In the genomic region with DNA sequence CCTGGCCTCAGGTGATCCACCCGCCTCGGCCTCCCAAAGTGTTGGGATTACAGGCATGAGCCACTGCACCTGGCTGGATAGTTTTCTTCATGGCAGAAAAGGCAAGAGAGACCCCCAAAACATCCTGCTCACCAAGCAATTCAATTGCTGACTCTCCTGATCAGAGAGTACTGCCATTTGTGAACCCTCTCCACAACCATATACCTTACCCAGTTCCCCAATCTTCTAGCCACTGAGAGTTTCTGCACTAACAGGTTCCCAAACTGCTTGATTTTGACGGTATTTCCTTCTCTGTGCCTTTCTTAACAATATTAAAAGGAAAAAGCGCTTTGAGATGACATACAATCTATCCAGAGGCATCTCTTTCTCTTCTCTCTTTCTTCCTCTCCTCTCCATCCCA, we compare ENCODE assay signal across 16 cellular contexts. TPM values are rescaled to one million over a fixed set of nuclear protein-coding genes. Genes with fewer than 3 reads are reported as not detected.
"Had no signal": no experiment of that assay in that cellular context is flagged by ENCODE, and none has a peak within 500 bp of the region (broad histone marks: within the 10 kb centered on the region; RNA-seq: fewer than 3 reads in every experiment).

No MANE protein-coding gene starts in this region.

- H3K4me3 ChIP-seq: MG63, SJSA1, SK-N-MC had no signal

- DNase-seq: Karpas-422, KG1, MG63, NCI-H1092 treated with DMSO at 0.1 percent for 48 hours, NCI-H1436, NCI-H187, NCI-H2029 treated with DMSO at 0.1 percent for 48 hours, NCI-H2171 treated with DMSO at 0.1 percent for 48 hours, NCI-H524, NCI-H526 treated with DMSO at 0.1 percent for 48 hours, NCI-H748 treated with DMSO at 0.1 percent for 48 hours, Right ventricle myocardium superior, RPMI8226, SIG-M5 had no signal

RNA-seq across cellular contexts. Expression of a gene that starts 53.4 kb away (rescaled TPM):
- total RNA-seq: Right ventricle myocardium superior had no signal
